ENCODE assay signal across 1 cellular context in the genomic region with DNA sequence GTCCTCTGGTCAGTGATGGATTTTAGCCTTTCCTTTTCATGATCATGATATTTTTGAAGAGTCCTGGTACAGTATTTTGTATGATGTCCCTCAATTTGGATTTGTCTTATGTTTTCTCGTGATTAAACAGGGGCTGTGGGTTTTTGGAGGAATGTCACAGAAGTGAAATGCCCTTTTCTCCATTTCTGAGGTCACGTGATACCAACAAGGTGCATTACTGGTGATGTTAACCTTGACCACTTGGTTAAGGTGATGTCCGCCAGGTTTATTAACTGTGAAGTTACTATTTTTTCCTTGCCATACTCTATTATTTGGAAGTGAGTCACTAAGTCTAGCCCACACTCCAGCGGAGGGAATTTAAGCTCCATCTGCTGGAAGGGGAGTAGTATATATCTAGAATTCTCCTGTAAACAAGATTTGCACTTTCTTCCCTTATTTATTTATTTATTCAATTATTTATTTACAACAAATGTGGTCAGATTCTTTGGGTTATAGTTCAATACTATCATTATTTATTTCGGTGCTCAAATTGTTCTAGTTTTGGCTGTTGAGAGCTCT.
TF ChIP-seq lines count a peak whose summit lies in the region.

No MANE protein-coding gene starts in this region.

TF ChIP-seq in K562, 482 proteins besides CTCF, POLR2A, EP300 and RAD21 (continued from another document):
- TF ChIP-seq, protein P1, sequence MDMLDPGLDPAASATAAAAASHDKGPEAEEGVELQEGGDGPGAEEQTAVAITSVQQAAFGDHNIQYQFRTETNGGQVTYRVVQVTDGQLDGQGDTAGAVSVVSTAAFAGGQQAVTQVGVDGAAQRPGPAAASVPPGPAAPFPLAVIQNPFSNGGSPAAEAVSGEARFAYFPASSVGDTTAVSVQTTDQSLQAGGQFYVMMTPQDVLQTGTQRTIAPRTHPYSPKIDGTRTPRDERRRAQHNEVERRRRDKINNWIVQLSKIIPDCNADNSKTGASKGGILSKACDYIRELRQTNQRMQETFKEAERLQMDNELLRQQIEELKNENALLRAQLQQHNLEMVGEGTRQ (CRISPR knock-in tag; IDR thresholded peaks at IDR 0.05) = 0 out of 2 replicates have a peak, but pooled peaks have one; percentile 8
- TF ChIP-seq, protein P2, sequence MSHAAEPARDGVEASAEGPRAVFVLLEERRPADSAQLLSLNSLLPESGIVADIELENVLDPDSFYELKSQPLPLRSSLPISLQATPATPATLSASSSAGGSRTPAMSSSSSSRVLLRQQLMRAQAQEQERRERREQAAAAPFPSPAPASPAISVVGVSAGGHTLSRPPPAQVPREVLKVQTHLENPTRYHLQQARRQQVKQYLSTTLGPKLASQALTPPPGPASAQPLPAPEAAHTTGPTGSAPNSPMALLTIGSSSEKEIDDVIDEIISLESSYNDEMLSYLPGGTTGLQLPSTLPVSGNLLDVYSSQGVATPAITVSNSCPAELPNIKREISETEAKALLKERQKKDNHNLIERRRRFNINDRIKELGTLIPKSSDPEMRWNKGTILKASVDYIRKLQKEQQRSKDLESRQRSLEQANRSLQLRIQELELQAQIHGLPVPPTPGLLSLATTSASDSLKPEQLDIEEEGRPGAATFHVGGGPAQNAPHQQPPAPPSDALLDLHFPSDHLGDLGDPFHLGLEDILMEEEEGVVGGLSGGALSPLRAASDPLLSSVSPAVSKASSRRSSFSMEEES (CRISPR knock-in tag; IDR thresholded peaks at IDR 0.05) = peak; percentile 94
- peak; percentile 28; the same call in 1 of the 2 replicates for TF ChIP-seq CBFA2T2 (conservative IDR thresholded peaks at IDR 0.05)
- TF ChIP-seq RAD51 (IDR thresholded peaks at IDR 0.05; ENCODE audit: borderline replicate concordance, low read depth) = peak; percentile 77
- TF ChIP-seq TOE1 (IDR thresholded peaks at IDR 0.05; ENCODE audit: borderline replicate concordance) = peak; percentile 53; the same call in 1 of the 2 replicates
- no peak for TF ChIP-seq TOE1 (CRISPR knock-in tag; IDR thresholded peaks at IDR 0.05; ENCODE audit: borderline replicate concordance, low read depth)
